Comparison of ENCODE assay signal across 18 cellular contexts in genomic region chr16:31491778-31492418, GRCh38. TPM values are rescaled to one million over a fixed set of nuclear protein-coding genes. Genes with fewer than 3 reads are reported as not detected.
DNase-seq lines count a peak whose midpoint lies in the region; ATAC-seq, FAIRE-seq and TF ChIP-seq lines count a peak whose summit lies in the region.
"Had no signal": no experiment of that assay in that cellular context is flagged by ENCODE, and none has a peak within 500 bp of the region (broad histone marks: within the 10 kb centered on the region; RNA-seq: fewer than 3 reads in every experiment).

No MANE protein-coding gene starts in this region.

- ATAC-seq in activated naive CD8-positive, alpha-beta T cell treated with anti-CD3 and anti-CD28 coated beads, Interleukin-2, amount 50 U/mL, for 24 hours, result no peak
- ATAC-seq: GM23338 had no signal

- no peak overlapping the region for H3K4me3 Mint-ChIP-seq in activated naive CD8-positive, alpha-beta T cell
- no peak overlapping the region for H3K4me3 Mint-ChIP-seq in activated naive CD8-positive, alpha-beta T cell treated with anti-CD3 and anti-CD28 coated beads, Interleukin-2, amount 50 U/mL, for 24 hours
- no peak overlapping the region for H3K4me3 Mint-ChIP-seq in chondrocyte (ENCODE audit: unreplicated experiment)
- H3K4me3 Mint-ChIP-seq: CD14-positive monocyte, GM23338 had no signal

- no peaks in the 10 kb centered on the region for H3K9me3 Mint-ChIP-seq in activated naive CD8-positive, alpha-beta T cell (ENCODE audit: low read depth)
- no peaks in the 10 kb centered on the region for H3K9me3 Mint-ChIP-seq in activated naive CD8-positive, alpha-beta T cell treated with anti-CD3 and anti-CD28 coated beads, Interleukin-2, amount 50 U/mL, for 24 hours
- H3K9me3 Mint-ChIP-seq in chondrocyte (ENCODE audit: low read depth), result no peaks in the 10 kb centered on the region
- H3K9me3 Mint-ChIP-seq: GM23338, IgD-negative memory B cell had no signal

- peaks cover 3% of the 10 kb centered on the region for H3K36me3 Mint-ChIP-seq in activated naive CD8-positive, alpha-beta T cell
- peaks cover 5% of the 10 kb centered on the region for H3K36me3 Mint-ChIP-seq in activated naive CD8-positive, alpha-beta T cell treated with anti-CD3 and anti-CD28 coated beads, Interleukin-2, amount 50 U/mL, for 24 hours (ENCODE audit: low read depth)
- peaks cover 13% of the 10 kb centered on the region for H3K36me3 Mint-ChIP-seq in chondrocyte (ENCODE audit: low read depth)

- H3K4me1 Mint-ChIP-seq in activated naive CD8-positive, alpha-beta T cell (ENCODE audit: low read depth), result peaks cover 6% of the 10 kb centered on the region
- peaks cover 3% of the 10 kb centered on the region for H3K4me1 Mint-ChIP-seq in activated naive CD8-positive, alpha-beta T cell treated with anti-CD3 and anti-CD28 coated beads, Interleukin-2, amount 50 U/mL, for 24 hours
- peaks cover 8% of the 10 kb centered on the region for H3K4me1 Mint-ChIP-seq in chondrocyte (ENCODE audit: low read depth)

- no peak for TF ChIP-seq CTCF in chondrocyte (IDR thresholded peaks at IDR 0.05)

- no peaks in the 10 kb centered on the region for H3K27me3 Mint-ChIP-seq in activated naive CD8-positive, alpha-beta T cell
- no peaks in the 10 kb centered on the region for H3K27me3 Mint-ChIP-seq in activated naive CD8-positive, alpha-beta T cell treated with anti-CD3 and anti-CD28 coated beads, Interleukin-2, amount 50 U/mL, for 24 hours
- no peaks in the 10 kb centered on the region for H3K27me3 Mint-ChIP-seq in chondrocyte (ENCODE audit: low read depth)
- H3K27me3 Mint-ChIP-seq: IgD-negative memory B cell had no signal

- no peak for FAIRE-seq in RCC 7860 (lab: Jason Lieb, UNC)
- FAIRE-seq: H54, HTR-8/SVneo had no signal

- H3K27ac Mint-ChIP-seq in activated naive CD8-positive, alpha-beta T cell, result peak overlapping the region; percentile 41
- no peak overlapping the region for H3K27ac Mint-ChIP-seq in activated naive CD8-positive, alpha-beta T cell treated with anti-CD3 and anti-CD28 coated beads, Interleukin-2, amount 50 U/mL, for 24 hours
- H3K27ac Mint-ChIP-seq in chondrocyte (ENCODE audit: unreplicated experiment), result no peak overlapping the region
- H3K27ac Mint-ChIP-seq: GM23338, IgD-negative memory B cell had no signal

- intact Hi-C loops in posterior vena cava (cut with DNase I), result loop anchor here in 1 of 2 donors (10.0 kb wide), 1 partner anchor 1757 kb away; no protein-coding TSS in a partner anchor

- DNase-seq in activated naive CD8-positive, alpha-beta T cell treated with anti-CD3 and anti-CD28 coated beads, Interleukin-2, amount 50 U/mL, for 24 hours, result no peak
- DNase-seq in chondrocyte (ENCODE audit: low spot score) (peak; percentile 46), posterior vena cava (ENCODE audit: low spot score) (peak; percentile 71), SKM-1 treated with dmso at 0.1 percent for 144 hours (lab: John Stamatoyannopoulos, UW; ENCODE audit: unreplicated experiment) (no peak), RCC 7860 (ENCODE audit: low spot score) (no peak), cortex of kidney (lab: John Stamatoyannopoulos, UW) (no peak)
- DNase-seq: 8988T, Calu3, DMS79 treated with DMSO at 0.1 percent for 48 hours, GF-D8, HCEC 1CT had no signal

RNA-seq across cellular contexts. Expression of gene SLC5A2, which starts 9.0 kb away (rescaled TPM):
- total RNA-seq in chondrocyte (not detected in 3 replicates), posterior vena cava (under 1 TPM in 1 of 2 donors, not detected in 1; 0.33 TPM)
- total RNA-seq: A673 had no signal

RNA-seq across cellular contexts. Expression of gene RUSF1, which starts 16.3 kb away (rescaled TPM):
- total RNA-seq in chondrocyte (52.7 to 67.5 TPM (median 58.3 TPM) in 3 replicates), posterior vena cava (10 to 100 TPM; 40.5 to 46.4 TPM)

RNA-seq across cellular contexts. Expression of gene TGFB1I1, which starts 19.9 kb away (rescaled TPM):
- total RNA-seq in chondrocyte (124 to 224 TPM (median 221 TPM) in 3 replicates), posterior vena cava (100 to 1,000 TPM; 232 to 239 TPM)

RNA-seq across cellular contexts. Expression of gene ARMC5, which starts 32.6 kb away (rescaled TPM):
- total RNA-seq in chondrocyte (12.2 to 13.2 TPM (median 12.4 TPM) in 3 replicates), posterior vena cava (1 to 10 TPM; 6.4 to 8.3 TPM)

RNA-seq across cellular contexts. Expression of gene AHSP, which starts 35.8 kb away (rescaled TPM):
- total RNA-seq in chondrocyte, result not detected in 3 replicates
- total RNA-seq in posterior vena cava, result 1 to 10 TPM in 1 of 2 donors, not detected in 1; 3.0 TPM
- total RNA-seq: A673, Calu3, GM23338 had no signal

Comparison
In these comparisons a context has a peak if more than half of its experiments do, and no peak if none do; other contexts are left out.
1. DNase-seq: peak in chondrocyte (single experiment) and posterior vena cava (single experiment); none in activated naive CD8-positive, alpha-beta T cell treated with anti-CD3 and anti-CD28 coated beads, Interleukin-2, amount 50 U/mL, for 24 hours (single experiment), SKM-1 treated with dmso at 0.1 percent for 144 hours (single experiment), RCC 7860 (single experiment) and cortex of kidney (single experiment).